Comparison of ENCODE assay signal across 1 cellular context in the genomic region with DNA sequence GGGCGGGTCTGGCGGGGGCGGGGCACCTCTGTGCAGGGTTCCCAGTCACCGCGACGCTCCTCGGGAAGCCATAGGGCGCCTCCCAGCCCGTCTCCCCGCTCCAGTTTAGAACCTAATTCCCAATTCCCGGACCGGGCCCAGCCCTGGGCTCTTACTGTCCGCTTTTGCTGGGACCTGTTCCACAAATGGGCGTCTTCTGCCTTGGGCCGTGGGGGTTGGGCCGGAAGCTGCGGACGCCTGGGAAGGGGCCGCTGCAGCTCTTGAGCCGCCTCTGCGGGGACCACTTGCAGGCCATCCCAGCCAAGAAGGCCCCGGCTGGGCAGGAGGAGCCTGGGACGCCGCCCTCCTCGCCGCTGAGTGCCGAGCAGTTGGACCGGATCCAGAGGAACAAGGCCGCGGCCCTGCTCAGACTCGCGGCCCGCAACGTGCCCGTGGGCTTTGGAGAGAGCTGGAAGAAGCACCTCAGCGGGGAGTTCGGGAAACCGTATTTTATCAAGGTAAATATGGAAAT.
TF ChIP-seq lines count a peak whose summit lies in the region.

No MANE protein-coding gene starts in this region.

TF ChIP-seq in K562, 482 proteins besides CTCF, POLR2A, EP300 and RAD21 (continues in another document):
- TF ChIP-seq, protein P1, sequence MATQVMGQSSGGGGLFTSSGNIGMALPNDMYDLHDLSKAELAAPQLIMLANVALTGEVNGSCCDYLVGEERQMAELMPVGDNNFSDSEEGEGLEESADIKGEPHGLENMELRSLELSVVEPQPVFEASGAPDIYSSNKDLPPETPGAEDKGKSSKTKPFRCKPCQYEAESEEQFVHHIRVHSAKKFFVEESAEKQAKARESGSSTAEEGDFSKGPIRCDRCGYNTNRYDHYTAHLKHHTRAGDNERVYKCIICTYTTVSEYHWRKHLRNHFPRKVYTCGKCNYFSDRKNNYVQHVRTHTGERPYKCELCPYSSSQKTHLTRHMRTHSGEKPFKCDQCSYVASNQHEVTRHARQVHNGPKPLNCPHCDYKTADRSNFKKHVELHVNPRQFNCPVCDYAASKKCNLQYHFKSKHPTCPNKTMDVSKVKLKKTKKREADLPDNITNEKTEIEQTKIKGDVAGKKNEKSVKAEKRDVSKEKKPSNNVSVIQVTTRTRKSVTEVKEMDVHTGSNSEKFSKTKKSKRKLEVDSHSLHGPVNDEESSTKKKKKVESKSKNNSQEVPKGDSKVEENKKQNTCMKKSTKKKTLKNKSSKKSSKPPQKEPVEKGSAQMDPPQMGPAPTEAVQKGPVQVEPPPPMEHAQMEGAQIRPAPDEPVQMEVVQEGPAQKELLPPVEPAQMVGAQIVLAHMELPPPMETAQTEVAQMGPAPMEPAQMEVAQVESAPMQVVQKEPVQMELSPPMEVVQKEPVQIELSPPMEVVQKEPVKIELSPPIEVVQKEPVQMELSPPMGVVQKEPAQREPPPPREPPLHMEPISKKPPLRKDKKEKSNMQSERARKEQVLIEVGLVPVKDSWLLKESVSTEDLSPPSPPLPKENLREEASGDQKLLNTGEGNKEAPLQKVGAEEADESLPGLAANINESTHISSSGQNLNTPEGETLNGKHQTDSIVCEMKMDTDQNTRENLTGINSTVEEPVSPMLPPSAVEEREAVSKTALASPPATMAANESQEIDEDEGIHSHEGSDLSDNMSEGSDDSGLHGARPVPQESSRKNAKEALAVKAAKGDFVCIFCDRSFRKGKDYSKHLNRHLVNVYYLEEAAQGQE (CRISPR knock-in tag; IDR thresholded peaks at IDR 0.05; ENCODE audit: low read depth): no peak
- no peak for TF ChIP-seq POLR2AphosphoS2 (IDR thresholded peaks at IDR 0.05; ENCODE audit: low read length)
- TF ChIP-seq, protein P2, sequence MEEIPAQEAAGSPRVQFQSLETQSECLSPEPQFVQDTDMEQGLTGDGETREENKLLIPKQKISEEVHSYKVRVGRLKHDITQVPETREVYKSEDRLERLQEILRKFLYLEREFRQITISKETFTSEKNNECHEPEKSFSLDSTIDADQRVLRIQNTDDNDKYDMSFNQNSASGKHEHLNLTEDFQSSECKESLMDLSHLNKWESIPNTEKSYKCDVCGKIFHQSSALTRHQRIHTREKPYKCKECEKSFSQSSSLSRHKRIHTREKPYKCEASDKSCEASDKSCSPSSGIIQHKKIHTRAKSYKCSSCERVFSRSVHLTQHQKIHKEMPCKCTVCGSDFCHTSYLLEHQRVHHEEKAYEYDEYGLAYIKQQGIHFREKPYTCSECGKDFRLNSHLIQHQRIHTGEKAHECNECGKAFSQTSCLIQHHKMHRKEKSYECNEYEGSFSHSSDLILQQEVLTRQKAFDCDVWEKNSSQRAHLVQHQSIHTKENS (CRISPR knock-in tag; IDR thresholded peaks at IDR 0.05): no peak
- TF ChIP-seq ZFX (CRISPR knock-in tag; IDR thresholded peaks at IDR 0.05): peak; percentile 53; the same call in 1 of the 2 replicates
- TF ChIP-seq, protein P3, sequence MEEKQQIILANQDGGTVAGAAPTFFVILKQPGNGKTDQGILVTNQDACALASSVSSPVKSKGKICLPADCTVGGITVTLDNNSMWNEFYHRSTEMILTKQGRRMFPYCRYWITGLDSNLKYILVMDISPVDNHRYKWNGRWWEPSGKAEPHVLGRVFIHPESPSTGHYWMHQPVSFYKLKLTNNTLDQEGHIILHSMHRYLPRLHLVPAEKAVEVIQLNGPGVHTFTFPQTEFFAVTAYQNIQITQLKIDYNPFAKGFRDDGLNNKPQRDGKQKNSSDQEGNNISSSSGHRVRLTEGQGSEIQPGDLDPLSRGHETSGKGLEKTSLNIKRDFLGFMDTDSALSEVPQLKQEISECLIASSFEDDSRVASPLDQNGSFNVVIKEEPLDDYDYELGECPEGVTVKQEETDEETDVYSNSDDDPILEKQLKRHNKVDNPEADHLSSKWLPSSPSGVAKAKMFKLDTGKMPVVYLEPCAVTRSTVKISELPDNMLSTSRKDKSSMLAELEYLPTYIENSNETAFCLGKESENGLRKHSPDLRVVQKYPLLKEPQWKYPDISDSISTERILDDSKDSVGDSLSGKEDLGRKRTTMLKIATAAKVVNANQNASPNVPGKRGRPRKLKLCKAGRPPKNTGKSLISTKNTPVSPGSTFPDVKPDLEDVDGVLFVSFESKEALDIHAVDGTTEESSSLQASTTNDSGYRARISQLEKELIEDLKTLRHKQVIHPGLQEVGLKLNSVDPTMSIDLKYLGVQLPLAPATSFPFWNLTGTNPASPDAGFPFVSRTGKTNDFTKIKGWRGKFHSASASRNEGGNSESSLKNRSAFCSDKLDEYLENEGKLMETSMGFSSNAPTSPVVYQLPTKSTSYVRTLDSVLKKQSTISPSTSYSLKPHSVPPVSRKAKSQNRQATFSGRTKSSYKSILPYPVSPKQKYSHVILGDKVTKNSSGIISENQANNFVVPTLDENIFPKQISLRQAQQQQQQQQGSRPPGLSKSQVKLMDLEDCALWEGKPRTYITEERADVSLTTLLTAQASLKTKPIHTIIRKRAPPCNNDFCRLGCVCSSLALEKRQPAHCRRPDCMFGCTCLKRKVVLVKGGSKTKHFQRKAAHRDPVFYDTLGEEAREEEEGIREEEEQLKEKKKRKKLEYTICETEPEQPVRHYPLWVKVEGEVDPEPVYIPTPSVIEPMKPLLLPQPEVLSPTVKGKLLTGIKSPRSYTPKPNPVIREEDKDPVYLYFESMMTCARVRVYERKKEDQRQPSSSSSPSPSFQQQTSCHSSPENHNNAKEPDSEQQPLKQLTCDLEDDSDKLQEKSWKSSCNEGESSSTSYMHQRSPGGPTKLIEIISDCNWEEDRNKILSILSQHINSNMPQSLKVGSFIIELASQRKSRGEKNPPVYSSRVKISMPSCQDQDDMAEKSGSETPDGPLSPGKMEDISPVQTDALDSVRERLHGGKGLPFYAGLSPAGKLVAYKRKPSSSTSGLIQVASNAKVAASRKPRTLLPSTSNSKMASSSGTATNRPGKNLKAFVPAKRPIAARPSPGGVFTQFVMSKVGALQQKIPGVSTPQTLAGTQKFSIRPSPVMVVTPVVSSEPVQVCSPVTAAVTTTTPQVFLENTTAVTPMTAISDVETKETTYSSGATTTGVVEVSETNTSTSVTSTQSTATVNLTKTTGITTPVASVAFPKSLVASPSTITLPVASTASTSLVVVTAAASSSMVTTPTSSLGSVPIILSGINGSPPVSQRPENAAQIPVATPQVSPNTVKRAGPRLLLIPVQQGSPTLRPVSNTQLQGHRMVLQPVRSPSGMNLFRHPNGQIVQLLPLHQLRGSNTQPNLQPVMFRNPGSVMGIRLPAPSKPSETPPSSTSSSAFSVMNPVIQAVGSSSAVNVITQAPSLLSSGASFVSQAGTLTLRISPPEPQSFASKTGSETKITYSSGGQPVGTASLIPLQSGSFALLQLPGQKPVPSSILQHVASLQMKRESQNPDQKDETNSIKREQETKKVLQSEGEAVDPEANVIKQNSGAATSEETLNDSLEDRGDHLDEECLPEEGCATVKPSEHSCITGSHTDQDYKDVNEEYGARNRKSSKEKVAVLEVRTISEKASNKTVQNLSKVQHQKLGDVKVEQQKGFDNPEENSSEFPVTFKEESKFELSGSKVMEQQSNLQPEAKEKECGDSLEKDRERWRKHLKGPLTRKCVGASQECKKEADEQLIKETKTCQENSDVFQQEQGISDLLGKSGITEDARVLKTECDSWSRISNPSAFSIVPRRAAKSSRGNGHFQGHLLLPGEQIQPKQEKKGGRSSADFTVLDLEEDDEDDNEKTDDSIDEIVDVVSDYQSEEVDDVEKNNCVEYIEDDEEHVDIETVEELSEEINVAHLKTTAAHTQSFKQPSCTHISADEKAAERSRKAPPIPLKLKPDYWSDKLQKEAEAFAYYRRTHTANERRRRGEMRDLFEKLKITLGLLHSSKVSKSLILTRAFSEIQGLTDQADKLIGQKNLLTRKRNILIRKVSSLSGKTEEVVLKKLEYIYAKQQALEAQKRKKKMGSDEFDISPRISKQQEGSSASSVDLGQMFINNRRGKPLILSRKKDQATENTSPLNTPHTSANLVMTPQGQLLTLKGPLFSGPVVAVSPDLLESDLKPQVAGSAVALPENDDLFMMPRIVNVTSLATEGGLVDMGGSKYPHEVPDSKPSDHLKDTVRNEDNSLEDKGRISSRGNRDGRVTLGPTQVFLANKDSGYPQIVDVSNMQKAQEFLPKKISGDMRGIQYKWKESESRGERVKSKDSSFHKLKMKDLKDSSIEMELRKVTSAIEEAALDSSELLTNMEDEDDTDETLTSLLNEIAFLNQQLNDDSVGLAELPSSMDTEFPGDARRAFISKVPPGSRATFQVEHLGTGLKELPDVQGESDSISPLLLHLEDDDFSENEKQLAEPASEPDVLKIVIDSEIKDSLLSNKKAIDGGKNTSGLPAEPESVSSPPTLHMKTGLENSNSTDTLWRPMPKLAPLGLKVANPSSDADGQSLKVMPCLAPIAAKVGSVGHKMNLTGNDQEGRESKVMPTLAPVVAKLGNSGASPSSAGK (IDR thresholded peaks at IDR 0.05): peak; percentile 22; the same call in 1 of the 2 replicates
- TF ChIP-seq, protein P4, sequence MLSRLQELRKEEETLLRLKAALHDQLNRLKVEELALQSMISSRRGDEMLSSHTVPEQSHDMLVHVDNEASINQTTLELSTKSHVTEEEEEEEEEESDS (CRISPR knock-in tag; IDR thresholded peaks at IDR 0.05): no peak
- no peak for TF ChIP-seq SREBF2 (CRISPR knock-in tag; IDR thresholded peaks at IDR 0.05)
- TF ChIP-seq, protein P5, sequence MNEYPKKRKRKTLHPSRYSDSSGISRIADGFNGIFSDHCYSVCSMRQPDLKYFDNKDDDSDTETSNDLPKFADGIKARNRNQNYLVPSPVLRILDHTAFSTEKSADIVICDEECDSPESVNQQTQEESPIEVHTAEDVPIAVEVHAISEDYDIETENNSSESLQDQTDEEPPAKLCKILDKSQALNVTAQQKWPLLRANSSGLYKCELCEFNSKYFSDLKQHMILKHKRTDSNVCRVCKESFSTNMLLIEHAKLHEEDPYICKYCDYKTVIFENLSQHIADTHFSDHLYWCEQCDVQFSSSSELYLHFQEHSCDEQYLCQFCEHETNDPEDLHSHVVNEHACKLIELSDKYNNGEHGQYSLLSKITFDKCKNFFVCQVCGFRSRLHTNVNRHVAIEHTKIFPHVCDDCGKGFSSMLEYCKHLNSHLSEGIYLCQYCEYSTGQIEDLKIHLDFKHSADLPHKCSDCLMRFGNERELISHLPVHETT (CRISPR knock-in tag; conservative IDR thresholded peaks at IDR 0.05 in 1 of 2, IDR thresholded peaks at IDR 0.05 in 1 of 2): no peak
- TF ChIP-seq, protein P6, sequence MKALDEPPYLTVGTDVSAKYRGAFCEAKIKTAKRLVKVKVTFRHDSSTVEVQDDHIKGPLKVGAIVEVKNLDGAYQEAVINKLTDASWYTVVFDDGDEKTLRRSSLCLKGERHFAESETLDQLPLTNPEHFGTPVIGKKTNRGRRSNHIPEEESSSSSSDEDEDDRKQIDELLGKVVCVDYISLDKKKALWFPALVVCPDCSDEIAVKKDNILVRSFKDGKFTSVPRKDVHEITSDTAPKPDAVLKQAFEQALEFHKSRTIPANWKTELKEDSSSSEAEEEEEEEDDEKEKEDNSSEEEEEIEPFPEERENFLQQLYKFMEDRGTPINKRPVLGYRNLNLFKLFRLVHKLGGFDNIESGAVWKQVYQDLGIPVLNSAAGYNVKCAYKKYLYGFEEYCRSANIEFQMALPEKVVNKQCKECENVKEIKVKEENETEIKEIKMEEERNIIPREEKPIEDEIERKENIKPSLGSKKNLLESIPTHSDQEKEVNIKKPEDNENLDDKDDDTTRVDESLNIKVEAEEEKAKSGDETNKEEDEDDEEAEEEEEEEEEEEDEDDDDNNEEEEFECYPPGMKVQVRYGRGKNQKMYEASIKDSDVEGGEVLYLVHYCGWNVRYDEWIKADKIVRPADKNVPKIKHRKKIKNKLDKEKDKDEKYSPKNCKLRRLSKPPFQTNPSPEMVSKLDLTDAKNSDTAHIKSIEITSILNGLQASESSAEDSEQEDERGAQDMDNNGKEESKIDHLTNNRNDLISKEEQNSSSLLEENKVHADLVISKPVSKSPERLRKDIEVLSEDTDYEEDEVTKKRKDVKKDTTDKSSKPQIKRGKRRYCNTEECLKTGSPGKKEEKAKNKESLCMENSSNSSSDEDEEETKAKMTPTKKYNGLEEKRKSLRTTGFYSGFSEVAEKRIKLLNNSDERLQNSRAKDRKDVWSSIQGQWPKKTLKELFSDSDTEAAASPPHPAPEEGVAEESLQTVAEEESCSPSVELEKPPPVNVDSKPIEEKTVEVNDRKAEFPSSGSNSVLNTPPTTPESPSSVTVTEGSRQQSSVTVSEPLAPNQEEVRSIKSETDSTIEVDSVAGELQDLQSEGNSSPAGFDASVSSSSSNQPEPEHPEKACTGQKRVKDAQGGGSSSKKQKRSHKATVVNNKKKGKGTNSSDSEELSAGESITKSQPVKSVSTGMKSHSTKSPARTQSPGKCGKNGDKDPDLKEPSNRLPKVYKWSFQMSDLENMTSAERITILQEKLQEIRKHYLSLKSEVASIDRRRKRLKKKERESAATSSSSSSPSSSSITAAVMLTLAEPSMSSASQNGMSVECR (CRISPR knock-in tag; IDR thresholded peaks at IDR 0.05): peak; percentile 79; the same call in 1 of the 2 replicates
- TF ChIP-seq, protein P7, sequence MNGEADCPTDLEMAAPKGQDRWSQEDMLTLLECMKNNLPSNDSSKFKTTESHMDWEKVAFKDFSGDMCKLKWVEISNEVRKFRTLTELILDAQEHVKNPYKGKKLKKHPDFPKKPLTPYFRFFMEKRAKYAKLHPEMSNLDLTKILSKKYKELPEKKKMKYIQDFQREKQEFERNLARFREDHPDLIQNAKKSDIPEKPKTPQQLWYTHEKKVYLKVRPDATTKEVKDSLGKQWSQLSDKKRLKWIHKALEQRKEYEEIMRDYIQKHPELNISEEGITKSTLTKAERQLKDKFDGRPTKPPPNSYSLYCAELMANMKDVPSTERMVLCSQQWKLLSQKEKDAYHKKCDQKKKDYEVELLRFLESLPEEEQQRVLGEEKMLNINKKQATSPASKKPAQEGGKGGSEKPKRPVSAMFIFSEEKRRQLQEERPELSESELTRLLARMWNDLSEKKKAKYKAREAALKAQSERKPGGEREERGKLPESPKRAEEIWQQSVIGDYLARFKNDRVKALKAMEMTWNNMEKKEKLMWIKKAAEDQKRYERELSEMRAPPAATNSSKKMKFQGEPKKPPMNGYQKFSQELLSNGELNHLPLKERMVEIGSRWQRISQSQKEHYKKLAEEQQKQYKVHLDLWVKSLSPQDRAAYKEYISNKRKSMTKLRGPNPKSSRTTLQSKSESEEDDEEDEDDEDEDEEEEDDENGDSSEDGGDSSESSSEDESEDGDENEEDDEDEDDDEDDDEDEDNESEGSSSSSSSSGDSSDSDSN (IDR thresholded peaks at IDR 0.05; ENCODE audit: borderline replicate concordance in 1 of 2, low read depth in 2 of 2, low read length in 2 of 2): peak in 1 of 2 experiments; percentile 43; a peak in 1 of 4 replicates
- peak; percentile 16 for TF ChIP-seq PHF20 (IDR thresholded peaks at IDR 0.05; ENCODE audit: partially characterized antibody)
- 0 out of 2 replicates have a peak, but pooled peaks have one; percentile 11 for TF ChIP-seq PHF21A (IDR thresholded peaks at IDR 0.05; ENCODE audit: borderline replicate concordance, low read depth)
- peak; percentile 35; the same call in 1 of the 2 replicates for TF ChIP-seq ETV1 (tag; conservative IDR thresholded peaks at IDR 0.05; ENCODE audit: low read depth)
- TF ChIP-seq SIN3A (IDR thresholded peaks at IDR 0.05; ENCODE audit: borderline replicate concordance in 2 of 2, control insufficient read depth in 1 of 2, low read depth in 2 of 2, low read length in 2 of 2): peak; percentile 44 to 74; a peak in 2 of 4 replicates
- TF ChIP-seq, protein P8, sequence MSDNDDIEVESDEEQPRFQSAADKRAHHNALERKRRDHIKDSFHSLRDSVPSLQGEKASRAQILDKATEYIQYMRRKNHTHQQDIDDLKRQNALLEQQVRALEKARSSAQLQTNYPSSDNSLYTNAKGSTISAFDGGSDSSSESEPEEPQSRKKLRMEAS (CRISPR knock-in tag; IDR thresholded peaks at IDR 0.05): peak; percentile 5; the same call in 1 of the 2 replicates
- TF ChIP-seq, protein P9, sequence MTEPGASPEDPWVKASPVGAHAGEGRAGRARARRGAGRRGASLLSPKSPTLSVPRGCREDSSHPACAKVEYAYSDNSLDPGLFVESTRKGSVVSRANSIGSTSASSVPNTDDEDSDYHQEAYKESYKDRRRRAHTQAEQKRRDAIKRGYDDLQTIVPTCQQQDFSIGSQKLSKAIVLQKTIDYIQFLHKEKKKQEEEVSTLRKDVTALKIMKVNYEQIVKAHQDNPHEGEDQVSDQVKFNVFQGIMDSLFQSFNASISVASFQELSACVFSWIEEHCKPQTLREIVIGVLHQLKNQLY (CRISPR knock-in tag; conservative IDR thresholded peaks at IDR 0.05): no peak
